1 cellular context compared by ENCODE assay signal in the genomic region with DNA sequence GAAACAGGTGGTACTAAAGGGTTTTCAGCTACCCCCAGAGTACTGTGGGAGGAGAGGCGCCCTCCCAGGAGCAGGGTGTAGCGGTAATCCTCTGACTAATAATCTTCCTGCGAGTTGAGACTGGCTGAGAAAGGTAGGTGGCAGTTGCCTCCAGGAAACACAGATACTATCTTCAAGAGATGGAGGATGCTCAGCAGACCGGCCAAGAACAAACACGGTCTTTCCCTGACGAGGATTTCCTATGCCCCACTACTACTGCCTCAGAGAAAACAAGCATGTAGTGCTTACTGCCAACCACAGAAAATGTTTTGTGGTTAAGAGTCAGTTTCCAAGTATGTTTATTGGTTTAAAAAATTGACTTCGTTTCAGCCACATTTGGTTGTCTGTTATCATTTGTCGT.
A peak's percentile ranks its signal among the peaks of the same experiment; 100 is the strongest.
TF ChIP-seq lines count a peak whose summit lies in the region.

No MANE protein-coding gene starts in this region.

TF ChIP-seq in GM12878, 131 proteins besides CTCF, POLR2A, EP300 and RAD21 (continued from another document):
- TF ChIP-seq, protein P1, sequence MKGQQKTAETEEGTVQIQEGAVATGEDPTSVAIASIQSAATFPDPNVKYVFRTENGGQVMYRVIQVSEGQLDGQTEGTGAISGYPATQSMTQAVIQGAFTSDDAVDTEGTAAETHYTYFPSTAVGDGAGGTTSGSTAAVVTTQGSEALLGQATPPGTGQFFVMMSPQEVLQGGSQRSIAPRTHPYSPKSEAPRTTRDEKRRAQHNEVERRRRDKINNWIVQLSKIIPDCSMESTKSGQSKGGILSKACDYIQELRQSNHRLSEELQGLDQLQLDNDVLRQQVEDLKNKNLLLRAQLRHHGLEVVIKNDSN (IDR thresholded peaks at IDR 0.05; ENCODE audit: borderline replicate concordance, extremely low read length, insufficient read depth, low read depth, low read length): no peak
- TF ChIP-seq ATF7 (IDR thresholded peaks at IDR 0.05; ENCODE audit: low read depth): no peak
- TF ChIP-seq NFIC (IDR thresholded peaks at IDR 0.05; ENCODE audit: low read depth, low read length): peak; percentile 42; the same call in 1 of the 2 replicates
- peak; percentile 97 for TF ChIP-seq RUNX3 (IDR thresholded peaks at IDR 0.05; ENCODE audit: low read length)
- 0 out of 2 replicates have a peak, but pooled peaks have one; percentile 47 for TF ChIP-seq CBFB (IDR thresholded peaks at IDR 0.05; ENCODE audit: low read depth)
- 0 out of 2 replicates have a peak, but pooled peaks have one; percentile 32 for TF ChIP-seq IRF4 (IDR thresholded peaks at IDR 0.05; ENCODE audit: low read depth, low read length)
- no peak for TF ChIP-seq SMAD5 (IDR thresholded peaks at IDR 0.05; ENCODE audit: low read depth)
- TF ChIP-seq TBL1XR1 (IDR thresholded peaks at IDR 0.05; ENCODE audit: low read depth, low read length): peak; percentile 30; the same call in 1 of the 2 replicates
- TF ChIP-seq, protein P2, sequence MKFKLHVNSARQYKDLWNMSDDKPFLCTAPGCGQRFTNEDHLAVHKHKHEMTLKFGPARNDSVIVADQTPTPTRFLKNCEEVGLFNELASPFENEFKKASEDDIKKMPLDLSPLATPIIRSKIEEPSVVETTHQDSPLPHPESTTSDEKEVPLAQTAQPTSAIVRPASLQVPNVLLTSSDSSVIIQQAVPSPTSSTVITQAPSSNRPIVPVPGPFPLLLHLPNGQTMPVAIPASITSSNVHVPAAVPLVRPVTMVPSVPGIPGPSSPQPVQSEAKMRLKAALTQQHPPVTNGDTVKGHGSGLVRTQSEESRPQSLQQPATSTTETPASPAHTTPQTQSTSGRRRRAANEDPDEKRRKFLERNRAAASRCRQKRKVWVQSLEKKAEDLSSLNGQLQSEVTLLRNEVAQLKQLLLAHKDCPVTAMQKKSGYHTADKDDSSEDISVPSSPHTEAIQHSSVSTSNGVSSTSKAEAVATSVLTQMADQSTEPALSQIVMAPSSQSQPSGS (IDR thresholded peaks at IDR 0.05; ENCODE audit: low read length): peak; percentile 48; the same call in 1 of the 2 replicates
- 0 out of 2 replicates have a peak, but pooled peaks have one; percentile 26 for TF ChIP-seq EED (IDR thresholded peaks at IDR 0.05; ENCODE audit: low read depth)
- no peak for TF ChIP-seq KAT2A (conservative IDR thresholded peaks at IDR 0.05; ENCODE audit: control insufficient read depth, low read depth, low read length)
- no peak for TF ChIP-seq JUNB (IDR thresholded peaks at IDR 0.05)
